2 cellular contexts compared by ENCODE assay signal in the genomic region with DNA sequence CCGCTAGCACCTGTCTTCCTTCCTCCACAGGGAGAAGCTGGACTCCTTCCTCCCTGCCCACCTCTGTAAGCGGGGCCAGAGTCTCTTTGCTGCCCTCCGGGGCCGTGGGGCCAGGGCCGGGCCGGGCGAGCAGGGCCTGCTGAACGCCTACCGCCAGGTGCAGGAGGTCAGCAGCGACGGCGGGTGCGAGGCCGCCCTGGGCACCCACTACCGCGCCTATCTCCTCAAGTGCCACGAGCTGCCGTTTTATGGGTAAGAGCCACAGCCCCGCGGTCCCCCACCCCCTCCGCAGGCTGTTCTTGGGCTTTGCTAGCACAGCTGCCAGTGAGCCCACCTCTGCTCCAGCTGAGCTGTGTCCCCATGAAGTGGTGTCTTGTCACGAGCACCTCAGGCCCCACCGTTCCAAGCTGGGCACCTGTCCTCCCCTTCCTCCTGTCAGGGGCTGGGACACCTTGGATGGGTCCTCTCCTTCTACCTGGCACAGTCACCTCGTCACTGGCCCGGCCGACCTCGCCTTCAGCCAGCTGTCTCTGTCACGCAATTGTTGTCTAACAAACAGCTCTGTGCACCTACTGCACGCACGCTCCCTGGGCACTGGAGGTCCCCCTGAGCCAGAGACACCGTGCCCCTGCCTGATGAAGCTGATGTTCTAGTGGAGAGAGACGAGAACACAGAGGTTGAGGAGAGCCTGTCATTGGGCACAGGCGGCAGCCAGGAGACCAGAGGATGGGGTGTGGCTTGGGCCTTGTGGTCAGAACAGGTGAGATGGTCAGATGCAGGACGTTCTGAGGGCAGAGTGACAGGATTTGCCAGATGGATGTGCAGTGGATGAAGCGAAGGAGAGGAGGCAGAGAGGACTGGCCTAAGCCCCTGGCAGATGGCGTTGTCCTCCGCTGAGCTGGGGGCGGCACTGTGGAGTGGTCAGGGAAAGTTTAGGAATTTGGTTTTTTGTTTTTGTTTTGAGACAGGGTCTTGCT.
TF ChIP-seq lines count a peak whose summit lies in the region.

No MANE protein-coding gene starts in this region.

TF ChIP-seq in GM23338, 12 proteins besides CTCF, POLR2A, EP300 and RAD21 (continues in another document):
- no peak for TF ChIP-seq NANOG (IDR thresholded peaks at IDR 0.05; ENCODE audit: borderline replicate concordance)
- TF ChIP-seq ZNF331 (CRISPR knock-in tag; IDR thresholded peaks at IDR 0.05; ENCODE audit: low read depth): no peak
- no peak for TF ChIP-seq STAT1 (IDR thresholded peaks at IDR 0.05; ENCODE audit: unreplicated experiment)
- TF ChIP-seq EZH2phosphoT487 (IDR thresholded peaks at IDR 0.05; ENCODE audit: unreplicated experiment): no peak
- TF ChIP-seq, protein P1, sequence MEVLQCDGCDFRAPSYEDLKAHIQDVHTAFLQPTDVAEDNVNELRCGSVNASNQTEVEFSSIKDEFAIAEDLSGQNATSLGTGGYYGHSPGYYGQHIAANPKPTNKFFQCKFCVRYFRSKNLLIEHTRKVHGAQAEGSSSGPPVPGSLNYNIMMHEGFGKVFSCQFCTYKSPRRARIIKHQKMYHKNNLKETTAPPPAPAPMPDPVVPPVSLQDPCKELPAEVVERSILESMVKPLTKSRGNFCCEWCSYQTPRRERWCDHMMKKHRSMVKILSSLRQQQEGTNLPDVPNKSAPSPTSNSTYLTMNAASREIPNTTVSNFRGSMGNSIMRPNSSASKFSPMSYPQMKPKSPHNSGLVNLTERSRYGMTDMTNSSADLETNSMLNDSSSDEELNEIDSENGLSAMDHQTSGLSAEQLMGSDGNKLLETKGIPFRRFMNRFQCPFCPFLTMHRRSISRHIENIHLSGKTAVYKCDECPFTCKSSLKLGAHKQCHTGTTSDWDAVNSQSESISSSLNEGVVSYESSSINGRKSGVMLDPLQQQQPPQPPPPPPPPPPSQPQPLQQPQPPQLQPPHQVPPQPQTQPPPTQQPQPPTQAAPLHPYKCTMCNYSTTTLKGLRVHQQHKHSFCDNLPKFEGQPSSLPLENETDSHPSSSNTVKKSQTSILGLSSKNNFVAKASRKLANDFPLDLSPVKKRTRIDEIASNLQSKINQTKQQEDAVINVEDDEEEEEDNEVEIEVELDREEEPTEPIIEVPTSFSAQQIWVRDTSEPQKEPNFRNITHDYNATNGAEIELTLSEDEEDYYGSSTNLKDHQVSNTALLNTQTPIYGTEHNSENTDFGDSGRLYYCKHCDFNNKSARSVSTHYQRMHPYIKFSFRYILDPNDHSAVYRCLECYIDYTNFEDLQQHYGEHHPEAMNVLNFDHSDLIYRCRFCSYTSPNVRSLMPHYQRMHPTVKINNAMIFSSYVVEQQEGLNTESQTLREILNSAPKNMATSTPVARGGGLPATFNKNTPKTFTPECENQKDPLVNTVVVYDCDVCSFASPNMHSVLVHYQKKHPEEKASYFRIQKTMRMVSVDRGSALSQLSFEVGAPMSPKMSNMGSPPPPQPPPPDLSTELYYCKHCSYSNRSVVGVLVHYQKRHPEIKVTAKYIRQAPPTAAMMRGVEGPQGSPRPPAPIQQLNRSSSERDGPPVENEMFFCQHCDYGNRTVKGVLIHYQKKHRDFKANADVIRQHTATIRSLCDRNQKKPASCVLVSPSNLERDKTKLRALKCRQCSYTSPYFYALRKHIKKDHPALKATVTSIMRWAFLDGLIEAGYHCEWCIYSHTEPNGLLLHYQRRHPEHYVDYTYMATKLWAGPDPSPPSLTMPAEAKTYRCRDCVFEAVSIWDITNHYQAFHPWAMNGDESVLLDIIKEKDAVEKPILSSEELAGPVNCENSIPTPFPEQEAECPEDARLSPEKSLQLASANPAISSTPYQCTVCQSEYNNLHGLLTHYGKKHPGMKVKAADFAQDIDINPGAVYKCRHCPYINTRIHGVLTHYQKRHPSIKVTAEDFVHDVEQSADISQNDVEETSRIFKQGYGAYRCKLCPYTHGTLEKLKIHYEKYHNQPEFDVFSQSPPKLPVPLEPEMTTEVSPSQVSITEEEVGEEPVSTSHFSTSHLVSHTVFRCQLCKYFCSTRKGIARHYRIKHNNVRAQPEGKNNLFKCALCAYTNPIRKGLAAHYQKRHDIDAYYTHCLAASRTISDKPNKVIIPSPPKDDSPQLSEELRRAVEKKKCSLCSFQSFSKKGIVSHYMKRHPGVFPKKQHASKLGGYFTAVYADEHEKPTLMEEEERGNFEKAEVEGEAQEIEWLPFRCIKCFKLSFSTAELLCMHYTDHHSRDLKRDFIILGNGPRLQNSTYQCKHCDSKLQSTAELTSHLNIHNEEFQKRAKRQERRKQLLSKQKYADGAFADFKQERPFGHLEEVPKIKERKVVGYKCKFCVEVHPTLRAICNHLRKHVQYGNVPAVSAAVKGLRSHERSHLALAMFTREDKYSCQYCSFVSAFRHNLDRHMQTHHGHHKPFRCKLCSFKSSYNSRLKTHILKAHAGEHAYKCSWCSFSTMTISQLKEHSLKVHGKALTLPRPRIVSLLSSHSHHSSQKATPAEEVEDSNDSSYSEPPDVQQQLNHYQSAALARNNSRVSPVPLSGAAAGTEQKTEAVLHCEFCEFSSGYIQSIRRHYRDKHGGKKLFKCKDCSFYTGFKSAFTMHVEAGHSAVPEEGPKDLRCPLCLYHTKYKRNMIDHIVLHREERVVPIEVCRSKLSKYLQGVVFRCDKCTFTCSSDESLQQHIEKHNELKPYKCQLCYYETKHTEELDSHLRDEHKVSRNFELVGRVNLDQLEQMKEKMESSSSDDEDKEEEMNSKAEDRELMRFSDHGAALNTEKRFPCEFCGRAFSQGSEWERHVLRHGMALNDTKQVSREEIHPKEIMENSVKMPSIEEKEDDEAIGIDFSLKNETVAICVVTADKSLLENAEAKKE (CRISPR knock-in tag; IDR thresholded peaks at IDR 0.05): no peak
- TF ChIP-seq JUNB (IDR thresholded peaks at IDR 0.05; ENCODE audit: unreplicated experiment): no peak
- TF ChIP-seq ZNF114 (CRISPR knock-in tag; IDR thresholded peaks at IDR 0.05): no peak
- TF ChIP-seq EZH2 (IDR thresholded peaks at IDR 0.05; ENCODE audit: low read depth, unreplicated experiment): no peak
- TF ChIP-seq POLR2AphosphoS5 (IDR thresholded peaks at IDR 0.05; ENCODE audit: low read depth): no peak
- TF ChIP-seq CREB1 (CRISPR knock-in tag; IDR thresholded peaks at IDR 0.05; ENCODE audit: low read depth): no peak
- TF ChIP-seq, protein P2, sequence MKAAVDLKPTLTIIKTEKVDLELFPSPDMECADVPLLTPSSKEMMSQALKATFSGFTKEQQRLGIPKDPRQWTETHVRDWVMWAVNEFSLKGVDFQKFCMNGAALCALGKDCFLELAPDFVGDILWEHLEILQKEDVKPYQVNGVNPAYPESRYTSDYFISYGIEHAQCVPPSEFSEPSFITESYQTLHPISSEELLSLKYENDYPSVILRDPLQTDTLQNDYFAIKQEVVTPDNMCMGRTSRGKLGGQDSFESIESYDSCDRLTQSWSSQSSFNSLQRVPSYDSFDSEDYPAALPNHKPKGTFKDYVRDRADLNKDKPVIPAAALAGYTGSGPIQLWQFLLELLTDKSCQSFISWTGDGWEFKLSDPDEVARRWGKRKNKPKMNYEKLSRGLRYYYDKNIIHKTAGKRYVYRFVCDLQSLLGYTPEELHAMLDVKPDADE (IDR thresholded peaks at IDR 0.05): no peak

TF ChIP-seq in GM12878, 131 proteins besides CTCF, POLR2A, EP300 and RAD21:
- no peak for TF ChIP-seq YY1 (IDR thresholded peaks at IDR 0.05; ENCODE audit: low read depth, low read length)
- TF ChIP-seq, protein P3, sequence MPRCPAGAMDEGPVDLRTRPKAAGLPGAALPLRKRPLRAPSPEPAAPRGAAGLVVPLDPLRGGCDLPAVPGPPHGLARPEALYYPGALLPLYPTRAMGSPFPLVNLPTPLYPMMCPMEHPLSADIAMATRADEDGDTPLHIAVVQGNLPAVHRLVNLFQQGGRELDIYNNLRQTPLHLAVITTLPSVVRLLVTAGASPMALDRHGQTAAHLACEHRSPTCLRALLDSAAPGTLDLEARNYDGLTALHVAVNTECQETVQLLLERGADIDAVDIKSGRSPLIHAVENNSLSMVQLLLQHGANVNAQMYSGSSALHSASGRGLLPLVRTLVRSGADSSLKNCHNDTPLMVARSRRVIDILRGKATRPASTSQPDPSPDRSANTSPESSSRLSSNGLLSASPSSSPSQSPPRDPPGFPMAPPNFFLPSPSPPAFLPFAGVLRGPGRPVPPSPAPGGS (IDR thresholded peaks at IDR 0.05; ENCODE audit: borderline replicate concordance, insufficient read depth, low read depth, low read length, poor library complexity, severe bottlenecking): no peak
- no peak for TF ChIP-seq MEF2B (IDR thresholded peaks at IDR 0.05; ENCODE audit: partially characterized antibody, poor library complexity, severe bottlenecking)
- TF ChIP-seq JUND (IDR thresholded peaks at IDR 0.05; ENCODE audit: low read depth, low read length): no peak
- no peak for TF ChIP-seq FOXM1 (IDR thresholded peaks at IDR 0.05; ENCODE audit: low read depth, low read length)
- TF ChIP-seq SIX5 (IDR thresholded peaks at IDR 0.05; ENCODE audit: low read depth, low read length, severe bottlenecking): no peak
